In genomic region chr3:190076601-190077444, GRCh38 we compare ENCODE assay signal across 1 cellular context.
TF ChIP-seq lines count a peak whose summit lies in the region.

No MANE protein-coding gene starts in this region.

TF ChIP-seq in GM12878, 131 proteins besides CTCF, POLR2A, EP300 and RAD21 (continued from another document):
- TF ChIP-seq NFXL1 (IDR thresholded peaks at IDR 0.05; ENCODE audit: borderline replicate concordance): no peak
- TF ChIP-seq RCOR1 (conservative IDR thresholded peaks at IDR 0.05; ENCODE audit: low read depth, low read length): no peak
- TF ChIP-seq ESRRA (IDR thresholded peaks at IDR 0.05; ENCODE audit: low read length): no peak
